Comparison of ENCODE assay signal across 17 cellular contexts in the genomic region with DNA sequence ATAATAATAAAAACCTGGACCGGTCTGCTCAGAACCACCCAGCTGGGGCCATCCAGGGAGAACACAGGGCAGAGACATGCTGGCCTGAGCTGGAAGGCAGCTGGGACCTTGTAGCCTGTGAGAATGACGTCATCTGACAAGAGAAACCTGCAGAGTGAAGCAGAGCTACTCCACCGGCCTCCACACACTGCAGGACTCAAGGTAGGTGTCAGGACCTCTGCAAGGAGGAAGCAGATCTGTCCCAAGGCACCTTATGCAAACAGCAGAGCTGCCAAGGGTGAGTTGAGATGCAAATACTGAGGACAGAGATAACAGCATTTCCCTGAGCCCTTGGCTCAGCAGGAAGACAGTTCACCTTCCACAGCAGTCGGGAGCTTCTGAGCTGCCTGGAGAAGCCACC. TPM values are rescaled to one million over a fixed set of nuclear protein-coding genes. Genes with fewer than 3 reads are reported as not detected.
DNase-seq lines count a peak whose midpoint lies in the region; ATAC-seq and TF ChIP-seq lines count a peak whose summit lies in the region.
"Had no signal": no experiment of that assay in that cellular context is flagged by ENCODE, and none has a peak within 500 bp of the region (broad histone marks: within the 10 kb centered on the region; RNA-seq: fewer than 3 reads in every experiment).

No MANE protein-coding gene starts in this region.

- H3K36me3 ChIP-seq in left ventricle myocardium inferior: no peaks in the 10 kb centered on the region
- H3K36me3 ChIP-seq in body of pancreas (replicated peaks in 1 of 2; ENCODE audit: insufficient read depth in 1 of 2, low read depth in 2 of 2): no peaks in the 10 kb centered on the region
- H3K36me3 ChIP-seq: cardiac muscle cell, HAP-1, upper lobe of left lung had no signal

- no peak overlapping the region for H3K27ac Mint-ChIP-seq in stimulated activated memory B cell treated with anti-CD40 and anti-IgM and Interleukin-4, amounts not matched to agents 10 μg/mL and 1 μg/mL and 100 μg/mL, for 72 hours
- peak overlapping the region in 1 of 2 donors; percentile 33 for H3K27ac Mint-ChIP-seq in stimulated activated naive CD8-positive, alpha-beta T cell treated with anti-CD3 and anti-CD28 coated beads, Interleukin-15, amount 100 ng/mL, for 72 hours
- H3K27ac Mint-ChIP-seq: T-helper 1 cell treated with Interleukin-12 subunit alpha and Interleukin-12 subunit beta and Interleukin-4 antibody, amounts not matched to agents 30 μg/mL and 1 μg/mL, for 36 hours had no signal

- intact Hi-C loops in Right ventricle myocardium inferior (cut with DNase I): no loop called here
- intact Hi-C loops in left ventricle myocardium inferior (cut with micrococcal nuclease): no loop called here
- intact Hi-C loops in body of pancreas (cut with DNase I): no loop called here

- TF ChIP-seq POLR2A in body of pancreas (IDR thresholded peaks at IDR 0.05): no peak

- peak; percentile 15 for ATAC-seq in Right ventricle myocardium inferior
- ATAC-seq in HG03103 (IDR thresholded peaks at IDR 0.05; ENCODE audit: low read depth, unreplicated experiment): peak; percentile 82
- peak; percentile 42 for ATAC-seq in body of pancreas
- peak; percentile 83 for ATAC-seq in stimulated activated memory B cell treated with anti-CD40 and anti-IgM and Interleukin-4, amounts not matched to agents 10 μg/mL and 1 μg/mL and 100 μg/mL, for 72 hours
- ATAC-seq in stimulated activated naive CD8-positive, alpha-beta T cell treated with anti-CD3 and anti-CD28 coated beads, Interleukin-15, amount 100 ng/mL, for 72 hours: no peak
- ATAC-seq: PC-3 had no signal

- no peaks in the 10 kb centered on the region for H3K9me3 Mint-ChIP-seq in stimulated activated memory B cell treated with anti-CD40 and anti-IgM and Interleukin-4, amounts not matched to agents 10 μg/mL and 1 μg/mL and 100 μg/mL, for 72 hours
- H3K9me3 Mint-ChIP-seq in stimulated activated naive CD8-positive, alpha-beta T cell treated with anti-CD3 and anti-CD28 coated beads, Interleukin-15, amount 100 ng/mL, for 72 hours: no peaks in the 10 kb centered on the region
- H3K9me3 Mint-ChIP-seq: T-helper 1 cell treated with Interleukin-12 subunit alpha and Interleukin-12 subunit beta and Interleukin-4 antibody, amounts not matched to agents 30 μg/mL and 1 μg/mL, for 36 hours had no signal

- no peak overlapping the region for H3K4me3 Mint-ChIP-seq in stimulated activated memory B cell treated with anti-CD40 and anti-IgM and Interleukin-4, amounts not matched to agents 10 μg/mL and 1 μg/mL and 100 μg/mL, for 72 hours
- H3K4me3 Mint-ChIP-seq in stimulated activated naive CD8-positive, alpha-beta T cell treated with anti-CD3 and anti-CD28 coated beads, Interleukin-15, amount 100 ng/mL, for 72 hours: no peak overlapping the region
- H3K4me3 Mint-ChIP-seq: T-helper 1 cell treated with Interleukin-12 subunit alpha and Interleukin-12 subunit beta and Interleukin-4 antibody, amounts not matched to agents 30 μg/mL and 1 μg/mL, for 36 hours had no signal

- H3K4me1 ChIP-seq in left ventricle myocardium inferior (peaks cover 27% of the 10 kb centered on the region), body of pancreas (no peaks in the 10 kb centered on the region)
- H3K4me1 ChIP-seq: Caco-2, HAP-1 had no signal

- H3K4me3 ChIP-seq in left ventricle myocardium inferior: no peak overlapping the region
- no peak overlapping the region for H3K4me3 ChIP-seq in body of pancreas
- H3K4me3 ChIP-seq: cardiac muscle cell, HAP-1, upper lobe of left lung had no signal

- H3K27me3 Mint-ChIP-seq in stimulated activated memory B cell treated with anti-CD40 and anti-IgM and Interleukin-4, amounts not matched to agents 10 μg/mL and 1 μg/mL and 100 μg/mL, for 72 hours: peaks cover 43% of the 10 kb centered on the region
- no peaks in the 10 kb centered on the region for H3K27me3 Mint-ChIP-seq in stimulated activated naive CD8-positive, alpha-beta T cell treated with anti-CD3 and anti-CD28 coated beads, Interleukin-15, amount 100 ng/mL, for 72 hours

- H3K9me3 ChIP-seq in left ventricle myocardium inferior (replicated peaks): no peaks in the 10 kb centered on the region
- H3K9me3 ChIP-seq in body of pancreas: no peaks in the 10 kb centered on the region
- H3K9me3 ChIP-seq: Caco-2, HAP-1, upper lobe of left lung had no signal

- 35 to 53% methylated on average over 3 to 4 of the region's 4 CpGs for WGBS in body of pancreas, 2 donors

- H3K27me3 ChIP-seq in left ventricle myocardium inferior (ENCODE audit: low read depth) (no peaks in the 10 kb centered on the region), body of pancreas (no peaks in the 10 kb centered on the region)
- H3K27me3 ChIP-seq: upper lobe of left lung had no signal

- no peaks in the 10 kb centered on the region for H3K36me3 Mint-ChIP-seq in stimulated activated memory B cell treated with anti-CD40 and anti-IgM and Interleukin-4, amounts not matched to agents 10 μg/mL and 1 μg/mL and 100 μg/mL, for 72 hours

- DNase-seq in Right ventricle myocardium inferior (ENCODE audit: missing footprints): no peak
- no peak for DNase-seq in left ventricle myocardium inferior
- DNase-seq in body of pancreas: no peak
- DNase-seq in A172 (ENCODE audit: low spot score): no peak
- DNase-seq in stimulated activated CD4-positive, alpha-beta T cell treated with anti-CD3 and anti-CD28 coated beads, Interleukin-4, amount 100 ng/mL, for 24 hours: no peak
- no peak for DNase-seq in stimulated activated naive CD8-positive, alpha-beta T cell treated with anti-CD3 and anti-CD28 coated beads, Interleukin-15, amount 100 ng/mL, for 72 hours
- DNase-seq: activated naive CD4-positive, alpha-beta T cell; Caco-2; erythroblast; NCI-H2171 treated with DMSO at 0.1 percent for 48 hours; PC-3; upper lobe of left lung had no signal

- H3K4me1 Mint-ChIP-seq in stimulated activated memory B cell treated with anti-CD40 and anti-IgM and Interleukin-4, amounts not matched to agents 10 μg/mL and 1 μg/mL and 100 μg/mL, for 72 hours: peaks cover 15% of the 10 kb centered on the region
- no peaks in the 10 kb centered on the region for H3K4me1 Mint-ChIP-seq in stimulated activated naive CD8-positive, alpha-beta T cell treated with anti-CD3 and anti-CD28 coated beads, Interleukin-15, amount 100 ng/mL, for 72 hours

- TF ChIP-seq CTCF in left ventricle myocardium inferior (IDR thresholded peaks at IDR 0.05; ENCODE audit: borderline replicate concordance) (no peak), body of pancreas (IDR thresholded peaks at IDR 0.05) (no peak)

- H3K27ac ChIP-seq in left ventricle myocardium inferior (replicated peaks) (no peak overlapping the region), body of pancreas (no peak overlapping the region)
- H3K27ac ChIP-seq: cardiac muscle cell, upper lobe of left lung had no signal

RNA-seq across cellular contexts. Expression of gene IGSF9B, which starts 51.8 kb away (rescaled TPM):
- total RNA-seq in Right ventricle myocardium inferior (41.7 TPM), left ventricle myocardium inferior (44.1 TPM), body of pancreas (1 to 10 TPM; 1.6 to 3.3 TPM)
- 0.43 and 0.57 TPM in 2 replicates for total RNA-seq in A172 (2014; rRNA removed; shearing (Covaris generic))
